ENCODE assay signal across 8 cellular contexts in the genomic region with DNA sequence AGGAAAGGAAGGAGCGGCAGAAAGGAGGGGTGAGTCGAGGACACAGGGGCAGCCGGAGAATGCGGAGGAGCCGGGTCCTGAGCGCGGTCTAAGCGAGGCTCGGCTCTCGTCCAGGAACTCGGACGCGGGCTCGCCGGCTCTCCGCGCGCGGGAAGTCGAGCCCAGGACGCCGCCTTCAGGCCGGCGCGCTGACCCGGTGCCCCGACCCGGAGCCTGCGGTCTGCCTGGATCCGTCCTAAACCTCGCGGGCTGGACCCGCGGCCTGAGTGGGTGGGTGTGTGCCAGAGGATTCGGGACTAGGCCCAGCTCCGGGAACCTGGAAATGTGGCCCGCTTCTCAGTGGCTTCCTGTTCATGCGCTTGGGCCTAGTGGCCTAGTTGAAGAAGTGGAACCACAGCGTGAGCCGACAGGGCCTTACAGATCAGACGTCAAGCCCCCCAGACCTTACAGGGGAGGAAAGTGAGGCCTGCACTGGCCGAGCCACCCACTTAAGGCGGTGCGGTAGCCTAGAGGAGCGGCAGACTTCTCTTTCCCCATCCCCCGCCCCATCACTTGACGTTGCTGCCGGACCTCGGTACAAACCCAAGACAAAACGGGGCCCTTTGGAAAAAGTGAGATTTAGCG. TPM values are rescaled to one million over a fixed set of nuclear protein-coding genes. Genes with fewer than 3 reads are reported as not detected.
DNase-seq lines count a peak whose midpoint lies in the region; ATAC-seq and TF ChIP-seq lines count a peak whose summit lies in the region.

No MANE protein-coding gene starts in this region.

- peak; percentile 28; the same call in 1 of the 2 replicates for TF ChIP-seq CTCF in SK-N-SH (IDR thresholded peaks at IDR 0.05)
- no peak for TF ChIP-seq CTCF in endothelial cell (IDR thresholded peaks at IDR 0.05; ENCODE audit: unreplicated experiment)
- peak in 2 of 5 experiments; percentile 20 to 23 for TF ChIP-seq CTCF in transverse colon (IDR thresholded peaks at IDR 0.05)

- H3K27me3 ChIP-seq in SK-N-SH (ENCODE audit: insufficient read depth) (no peaks in the 10 kb centered on the region), transverse colon (peaks cover 46% of the 10 kb centered on the region)

- H3K79me2 ChIP-seq in SK-N-SH (ENCODE audit: insufficient read depth) = no peaks in the 10 kb centered on the region; the same call in 1 of the 2 replicates

- POLR2A ChIA-PET in SK-N-SH (lab: Yijun Ruan, JAX) = interaction anchor here (0.6 kb wide), 1 partner anchor 188 kb away, joined by 3 read pairs; no protein-coding TSS in a partner anchor

- 47% methylated on average over 26 of the region's 51 CpGs for WGBS in SK-N-SH (ENCODE audit: low lambda C conversion rate)
- WGBS in mesodermal cell (ENCODE audit: insufficient coverage in 2 of 2), 2 experiments = 1 to 5% methylated on average over 15 to 25 of the region's 51 CpGs
- 19% methylated on average over 50 of the region's 51 CpGs; no CpG with 5 or more reads in 1 of the 2 donors for WGBS in transverse colon (ENCODE audit: low coverage in 1 of 2), 2 donors

- peak overlapping the region; percentile 89 to 92 for H3K4me3 ChIP-seq in SK-N-SH (ENCODE audit: low read depth in 2 of 2, low read length in 1 of 2)
- H3K4me3 ChIP-seq in mesodermal cell (ENCODE audit: extremely low read depth, insufficient read depth, low read length, poor library complexity, severe bottlenecking) = peak overlapping the region; percentile 58
- peak overlapping the region; percentile 65 to 87 (median 77) for H3K4me3 ChIP-seq in transverse colon

- H3K36me3 ChIP-seq in SK-N-SH (replicated peaks in 1 of 2; ENCODE audit: control insufficient read depth in 1 of 2, insufficient read depth in 2 of 2, low read length in 1 of 2) (no peaks in the 10 kb centered on the region), mesodermal cell (ENCODE audit: control insufficient read depth, insufficient read depth, low read length) (no peaks in the 10 kb centered on the region), transverse colon (no peaks in the 10 kb centered on the region)

- no peaks in the 10 kb centered on the region for H3K9me2 ChIP-seq in SK-N-SH

- in situ Hi-C loops in transverse colon (cut with MboI; ENCODE audit: low pct_ligation_motif_present in 1 of 4, low pct_unique_long_range_greater_than_20kb in 1 of 4, low sequenced_read_pairs in 3 of 4) = loop anchor here in 2 of 4 donors (25.0 kb wide), 1 partner anchor 242 kb away; no protein-coding TSS in a partner anchor

- no peak for TF ChIP-seq RAD21 in SK-N-SH (IDR thresholded peaks at IDR 0.05; ENCODE audit: low read length)

- H2AFZ ChIP-seq in SK-N-SH (ENCODE audit: low read depth) = peak overlapping the region; percentile 99

- peaks cover 0 to 6% of the 10 kb centered on the region in 2 experiments; a peak in 2 of 4 replicates for H3K4me1 ChIP-seq in SK-N-SH (ENCODE audit: control insufficient read depth in 1 of 2, insufficient read depth in 2 of 2, low read depth in 1 of 2, low read length in 1 of 2)
- no peaks in the 10 kb centered on the region for H3K4me1 ChIP-seq in mesodermal cell (ENCODE audit: control insufficient read depth, insufficient read depth, low read length, poor library complexity, severe bottlenecking)
- peaks cover 0 to 22% (median 12%) of the 10 kb centered on the region in 4 donors for H3K4me1 ChIP-seq in transverse colon

- peaks cover 6% of the 10 kb centered on the region for H3F3A ChIP-seq in SK-N-SH (replicated peaks; ENCODE audit: insufficient read depth)

- TF ChIP-seq EP300 in SK-N-SH (IDR thresholded peaks at IDR 0.05; ENCODE audit: borderline replicate concordance in 1 of 2, low read depth in 1 of 2, low read length in 1 of 2) = no peak
- no peak for TF ChIP-seq EP300 in transverse colon (IDR thresholded peaks at IDR 0.05; ENCODE audit: low read depth)

- H3K4me2 ChIP-seq in SK-N-SH = peak overlapping the region; percentile 94

- CTCF ChIA-PET in SK-N-SH (lab: Yijun Ruan, JAX) = interaction anchor here (1.3 to 5.9 kb wide), 5 partner anchors 10 to 182 kb away, joined by 3 to 60 read pairs (median 5); a partner anchor contains a TSS

- H3K27ac ChIP-seq in SK-N-SH (ENCODE audit: low read depth in 2 of 2, low read length in 1 of 2) (peak overlapping the region; percentile 30 to 72; a peak in 2 of 4 replicates), mesodermal cell (ENCODE audit: low read depth, low read length, severe bottlenecking) (no peak overlapping the region), transverse colon (peak overlapping the region; percentile 84 to 89 (median 86))

- ATAC-seq in HG02885 (IDR thresholded peaks at IDR 0.05; ENCODE audit: poor library complexity, unreplicated experiment) = peak; percentile 30

- no peaks in the 10 kb centered on the region for H3K9me3 Mint-ChIP-seq in endothelial cell (ENCODE audit: unreplicated experiment)

- H3K27ac Mint-ChIP-seq in endothelial cell (ENCODE audit: unreplicated experiment) = peak overlapping the region; percentile 83

- H4K20me1 ChIP-seq in SK-N-SH (ENCODE audit: insufficient read depth) = no peaks in the 10 kb centered on the region

- peaks cover 3% of the 10 kb centered on the region for H3K4me1 Mint-ChIP-seq in endothelial cell (ENCODE audit: unreplicated experiment)

- peak overlapping the region; percentile 91 for H3K4me3 Mint-ChIP-seq in endothelial cell (ENCODE audit: unreplicated experiment)

- H3K9me3 ChIP-seq in SK-N-SH = no peaks in the 10 kb centered on the region
- no peaks in the 10 kb centered on the region for H3K9me3 ChIP-seq in mesodermal cell (ENCODE audit: control insufficient read depth, low read length)
- H3K9me3 ChIP-seq in transverse colon = no peaks in the 10 kb centered on the region

- peaks cover 20% of the 10 kb centered on the region for H3K27me3 Mint-ChIP-seq in endothelial cell (ENCODE audit: unreplicated experiment)

- peak overlapping the region; percentile 75 for H3K9ac ChIP-seq in SK-N-SH

- H3K36me3 Mint-ChIP-seq in endothelial cell (ENCODE audit: low read depth, unreplicated experiment) = peaks cover 7% of the 10 kb centered on the region

- DNase-seq in NCI-H2171 treated with DMSO at 0.1 percent for 48 hours (lab: John Stamatoyannopoulos, UW) (peak; percentile 11), NCI-H2171 (lab: John Stamatoyannopoulos, UW) (no peak), SK-N-SH (peak; percentile 68), endothelial cell (ENCODE audit: low spot score) (peak; percentile 64), transverse colon (peak; percentile 45)
- DNase-seq in stimulated activated CD4-positive, alpha-beta T cell treated with anti-CD3 and anti-CD28 coated beads, Interleukin-2, amount 100 ng/mL, for 48 hours = no peak

- no peak for TF ChIP-seq POLR2A in transverse colon (IDR thresholded peaks at IDR 0.05)

- intact Hi-C loops in transverse colon (cut with DNase I; ENCODE audit: low total_unique reads) = no loop called here

TF ChIP-seq in SK-N-SH, 30 proteins besides CTCF, POLR2A, EP300 and RAD21:
- TF ChIP-seq GATA2 (CRISPR knock-in tag; IDR thresholded peaks at IDR 0.05) (no peak), NFIC (IDR thresholded peaks at IDR 0.05; ENCODE audit: borderline replicate concordance) (0 out of 2 replicates have a peak, but pooled peaks have one; percentile 2), FOSL2 (IDR thresholded peaks at IDR 0.05; ENCODE audit: borderline replicate concordance, low read depth) (no peak)

RNA-seq across cellular contexts. Expression of a gene that starts 1.2 kb away (rescaled TPM):
- 0.25 and 0.44 TPM in 2 replicates for polyA plus RNA-seq in SK-N-SH (2012; rRNA removed)
- 0.43 and 0.45 TPM in 2 replicates for polyA plus RNA-seq in SK-N-SH (2012; cell fraction: cytosol; rRNA removed)
- 0.35 and 1.1 TPM in 2 replicates for polyA plus RNA-seq in SK-N-SH (2012; cell fraction: nucleus; rRNA removed)
- total RNA-seq in endothelial cell (ENCODE audit: unreplicated experiment) (0.36 TPM), transverse colon (100 to 1,000 TPM in 1 of 4 donors, 10 to 100 TPM in 2, under 1 TPM in 1; 1.00 to 152 (median 46.0) TPM)
- polyA plus RNA-seq in mesodermal cell (2013, experiment 1 of 2) = 0.48 TPM
- polyA plus RNA-seq in mesodermal cell (2013, experiment 2 of 2) = 0.81 TPM

RNA-seq across cellular contexts. Expression of a gene that starts 1.6 kb away (rescaled TPM):
- 34.1 and 41.4 TPM in 2 replicates for polyA plus RNA-seq in SK-N-SH (2012; rRNA removed)
- 28.3 and 35.3 TPM in 2 replicates for polyA plus RNA-seq in SK-N-SH (2012; cell fraction: cytosol; rRNA removed)
- 31.9 and 66.5 TPM in 2 replicates for polyA plus RNA-seq in SK-N-SH (2012; cell fraction: nucleus; rRNA removed)
- total RNA-seq in endothelial cell (ENCODE audit: unreplicated experiment) (not detected), transverse colon (1 to 10 TPM in 2 of 4 donors, not detected in 2; 2.2 to 8.6 TPM)
- polyA plus RNA-seq in mesodermal cell (2013, experiment 1 of 2) = 12.2 TPM
- polyA plus RNA-seq in mesodermal cell (2013, experiment 2 of 2) = 11.9 TPM

RNA-seq across cellular contexts. Expression of a gene that starts 13.3 kb away (rescaled TPM):
- 6.3 and 6.4 TPM in 2 replicates for polyA plus RNA-seq in SK-N-SH (2012; rRNA removed)
- polyA plus RNA-seq in SK-N-SH (2012; cell fraction: cytosol; rRNA removed) = 6.8 and 6.9 TPM in 2 replicates
- 12.6 and 14.9 TPM in 2 replicates for polyA plus RNA-seq in SK-N-SH (2012; cell fraction: nucleus; rRNA removed)
- total RNA-seq in endothelial cell (ENCODE audit: unreplicated experiment) (1.8 TPM), transverse colon (100 to 1,000 TPM in 3 of 4 donors, 10 to 100 TPM in 1; 36.8 to 430 (median 265) TPM)
- polyA plus RNA-seq in mesodermal cell (2013, experiment 1 of 2) = 26.1 TPM
- polyA plus RNA-seq in mesodermal cell (2013, experiment 2 of 2) = 17.1 TPM

Comparison
In these comparisons a context has a peak if more than half of its experiments do, and no peak if none do; other contexts are left out.
1. DNase-seq: peak in NCI-H2171 treated with DMSO at 0.1 percent for 48 hours (single experiment), SK-N-SH (single experiment), endothelial cell (single experiment) and transverse colon (single experiment); none in NCI-H2171 (single experiment) and stimulated activated CD4-positive, alpha-beta T cell treated with anti-CD3 and anti-CD28 coated beads, Interleukin-2, amount 100 ng/mL, for 48 hours (0 of 2).
2. RNA of a gene that starts 13.3 kb away (total RNA-seq): 36.8 to 430 TPM in transverse colon; 1.8 TPM in endothelial cell (single experiment); every median in the first group is over 10 times any median in the second.
3. Peak in every context shown above with its lines, with median percentiles within 50 percentile points of each other: H3K4me3 ChIP-seq.